Comparison of ENCODE assay signal across 1 cellular context in the genomic region with DNA sequence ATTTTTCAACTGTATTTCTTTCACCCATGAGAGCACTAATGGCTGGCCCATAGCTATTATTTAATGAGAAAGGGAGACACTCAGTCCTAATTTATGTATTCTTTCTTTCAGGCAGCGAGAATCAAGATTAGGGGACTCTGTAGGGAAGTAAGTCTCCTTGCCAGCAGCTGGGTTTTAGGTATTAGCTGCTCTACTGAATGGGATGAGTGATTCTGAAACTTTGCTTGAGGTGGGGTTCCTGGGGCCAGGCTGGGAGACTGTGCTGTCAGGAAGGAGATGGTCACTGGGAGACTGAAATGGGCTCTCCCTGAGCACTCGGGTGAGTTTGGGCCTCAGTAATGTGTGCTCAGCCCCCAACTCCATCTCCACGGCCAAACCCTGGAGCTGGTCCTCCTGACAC.
TF ChIP-seq lines count a peak whose summit lies in the region.

No MANE protein-coding gene starts in this region.

TF ChIP-seq in GM12878, 131 proteins besides CTCF, POLR2A, EP300 and RAD21 (continued from another document):
- TF ChIP-seq, protein P1, sequence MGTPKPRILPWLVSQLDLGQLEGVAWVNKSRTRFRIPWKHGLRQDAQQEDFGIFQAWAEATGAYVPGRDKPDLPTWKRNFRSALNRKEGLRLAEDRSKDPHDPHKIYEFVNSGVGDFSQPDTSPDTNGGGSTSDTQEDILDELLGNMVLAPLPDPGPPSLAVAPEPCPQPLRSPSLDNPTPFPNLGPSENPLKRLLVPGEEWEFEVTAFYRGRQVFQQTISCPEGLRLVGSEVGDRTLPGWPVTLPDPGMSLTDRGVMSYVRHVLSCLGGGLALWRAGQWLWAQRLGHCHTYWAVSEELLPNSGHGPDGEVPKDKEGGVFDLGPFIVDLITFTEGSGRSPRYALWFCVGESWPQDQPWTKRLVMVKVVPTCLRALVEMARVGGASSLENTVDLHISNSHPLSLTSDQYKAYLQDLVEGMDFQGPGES (IDR thresholded peaks at IDR 0.05) = no peak
- no peak for TF ChIP-seq RB1 (IDR thresholded peaks at IDR 0.05; ENCODE audit: borderline replicate concordance)
